Comparison of ENCODE assay signal across 1 cellular context in genomic region chr6:154931741-154932424, GRCh38.
A peak's percentile ranks its signal among the peaks of the same experiment; 100 is the strongest.
TF ChIP-seq lines count a peak whose summit lies in the region.

No MANE protein-coding gene starts in this region.

TF ChIP-seq in HepG2, 621 proteins besides CTCF, POLR2A, EP300 and RAD21 (continued from another document):
- TF ChIP-seq ZNF766 (CRISPR knock-in tag; IDR thresholded peaks at IDR 0.05; ENCODE audit: borderline replicate concordance), result no peak
- TF ChIP-seq FOXO4 (CRISPR knock-in tag; conservative IDR thresholded peaks at IDR 0.05), result 0 out of 2 replicates have a peak, but pooled peaks have one; percentile 27
- no peak for TF ChIP-seq ZNF775 (CRISPR knock-in tag; IDR thresholded peaks at IDR 0.05; ENCODE audit: borderline replicate concordance)
- no peak for TF ChIP-seq ZFP36L2 (CRISPR knock-in tag; IDR thresholded peaks at IDR 0.05)
- no peak for TF ChIP-seq ZNF546 (CRISPR knock-in tag; conservative IDR thresholded peaks at IDR 0.05)
- no peak for TF ChIP-seq SOX13 (IDR thresholded peaks at IDR 0.05)
- TF ChIP-seq SOX13 (CRISPR knock-in tag; conservative IDR thresholded peaks at IDR 0.05 in 1 of 2, IDR thresholded peaks at IDR 0.05 in 1 of 2), result peak in 1 of 2 experiments; percentile 70; a peak in 2 of 4 replicates
